Comparison of ENCODE assay signal across 2 cellular contexts in genomic region chr2:74459377-74460118, GRCh38.
TF ChIP-seq lines count a peak whose summit lies in the region.

No MANE protein-coding gene starts in this region.

TF ChIP-seq in HCT116, 20 proteins besides CTCF, POLR2A, EP300 and RAD21:
- TF ChIP-seq SRF (IDR thresholded peaks at IDR 0.05; ENCODE audit: low read depth) (no peak), YY1 (IDR thresholded peaks at IDR 0.05; ENCODE audit: extremely low read depth, insufficient replicate concordance, low read depth, low read length) (no peak), ZBTB33 (IDR thresholded peaks at IDR 0.05; ENCODE audit: extremely low read depth, insufficient replicate concordance, low read length) (no peak), ZNF274 (IDR thresholded peaks at IDR 0.05; ENCODE audit: low read depth, low read length) (no peak), TCF7L2 (IDR thresholded peaks at IDR 0.05; ENCODE audit: borderline replicate concordance, extremely low read depth, insufficient read depth, insufficient read length) (no peak), CBX3 (IDR thresholded peaks at IDR 0.05; ENCODE audit: low read depth) (no peak), FOSL1 (IDR thresholded peaks at IDR 0.05; ENCODE audit: low read depth) (no peak), MAX (IDR thresholded peaks at IDR 0.05) (no peak), ELF1 (IDR thresholded peaks at IDR 0.05; ENCODE audit: borderline replicate concordance, low read depth) (no peak), ATF3 (IDR thresholded peaks at IDR 0.05) (no peak), CEBPB (IDR thresholded peaks at IDR 0.05; ENCODE audit: low read depth) (no peak), EZH2phosphoT487 (IDR thresholded peaks at IDR 0.05; ENCODE audit: borderline replicate concordance) (no peak), REST (IDR thresholded peaks at IDR 0.05; ENCODE audit: low read depth) (no peak), POLR2AphosphoS5 (IDR thresholded peaks at IDR 0.05; ENCODE audit: low read depth, low read length) (no peak), EGR1 (IDR thresholded peaks at IDR 0.05; ENCODE audit: low read depth) (no peak)
TF ChIP-seq in HCT116: peak in this region for 0.

TF ChIP-seq in GM12878, 131 proteins besides CTCF, POLR2A, EP300 and RAD21:
- no peak for TF ChIP-seq PRDM15 (CRISPR knock-in tag; IDR thresholded peaks at IDR 0.05)
- TF ChIP-seq BCL3 (IDR thresholded peaks at IDR 0.05; ENCODE audit: borderline replicate concordance, insufficient read depth, low read depth, low read length, poor library complexity, severe bottlenecking), result peak; percentile 11
- peak; percentile 27; the same call in 1 of the 2 replicates for TF ChIP-seq MTA3 (IDR thresholded peaks at IDR 0.05; ENCODE audit: borderline replicate concordance, low read length)
- 0 out of 2 replicates have a peak, but pooled peaks have one; percentile 14 for TF ChIP-seq SMAD5 (IDR thresholded peaks at IDR 0.05; ENCODE audit: low read depth)
- TF ChIP-seq CUX1 (IDR thresholded peaks at IDR 0.05; ENCODE audit: insufficient replicate concordance, low read depth, low read length), result no peak
- TF ChIP-seq POLR2AphosphoS2 (IDR thresholded peaks at IDR 0.05; ENCODE audit: low read depth, low read length), result 0 out of 2 replicates have a peak, but pooled peaks have one; percentile 33
